In the genomic region with DNA sequence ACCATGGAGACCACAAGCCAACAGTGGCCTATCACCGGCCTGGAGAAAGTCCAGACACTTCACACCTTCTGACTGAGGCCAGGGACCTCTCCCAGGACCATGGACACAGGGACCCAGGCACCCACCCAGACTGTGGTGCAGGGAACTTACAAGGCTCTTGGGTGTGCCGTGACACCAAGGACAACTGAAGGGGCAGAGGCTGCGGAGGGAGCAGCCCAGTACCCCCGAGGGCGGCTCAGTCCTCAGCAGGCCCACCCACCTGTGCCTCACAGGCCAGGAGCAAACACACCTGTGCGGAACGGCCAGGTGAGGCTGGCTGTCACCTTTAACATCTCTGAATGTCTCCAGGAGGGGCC, we compare ENCODE assay signal across 24 cellular contexts.
"Had no signal": no experiment of that assay in that cellular context is flagged by ENCODE, and none has a peak within 500 bp of the region (broad histone marks: within the 10 kb centered on the region; RNA-seq: fewer than 3 reads in every experiment).

No MANE protein-coding gene starts in this region.

- H3K9me3 Mint-ChIP-seq: activated CD4-positive, alpha-beta memory T cell treated with anti-CD3 and anti-CD28 coated beads for 36 hours; activated naive CD4-positive, alpha-beta T cell treated with anti-CD3 and anti-CD28 coated beads, Interleukin-2, amount 50 U/mL, for 72 hours; activated T-helper 17 cell treated with anti-CD3 and anti-CD28 coated beads, Interleukin-2, amount 50 U/mL, for 72 hours; naive thymus-derived CD8-positive, alpha-beta T cell; stimulated activated effector memory CD8-positive, alpha-beta T cell treated with anti-CD3 and anti-CD28 coated beads, Interleukin-12 subunit alpha, Interleukin-12 subunit beta, amount 100 ng/mL, for 72 hours had no signal

- H3K36me3 Mint-ChIP-seq: activated naive CD4-positive, alpha-beta T cell treated with anti-CD3 and anti-CD28 coated beads, Interleukin-2, amount 50 U/mL, for 72 hours had no signal

- H3K4me1 ChIP-seq: adrenal gland, body of pancreas, colonic mucosa, right lobe of liver, thyroid gland, upper lobe of left lung had no signal

- H3K36me3 ChIP-seq: adrenal gland, colonic mucosa, right lobe of liver, thyroid gland had no signal

- ATAC-seq: body of pancreas; left cardiac atrium; naive thymus-derived CD8-positive, alpha-beta T cell; right lobe of liver had no signal

- H3K4me3 Mint-ChIP-seq: activated CD4-positive, alpha-beta memory T cell treated with anti-CD3 and anti-CD28 coated beads for 36 hours; activated T-helper 17 cell treated with anti-CD3 and anti-CD28 coated beads, Interleukin-2, amount 50 U/mL, for 72 hours; stimulated activated effector memory CD8-positive, alpha-beta T cell treated with anti-CD3 and anti-CD28 coated beads, Interleukin-12 subunit alpha, Interleukin-12 subunit beta, amount 100 ng/mL, for 72 hours had no signal

- H3K27ac Mint-ChIP-seq: activated CD4-positive, alpha-beta memory T cell treated with anti-CD3 and anti-CD28 coated beads for 36 hours; activated T-helper 17 cell treated with anti-CD3 and anti-CD28 coated beads, Interleukin-2, amount 50 U/mL, for 72 hours; stimulated activated effector memory CD8-positive, alpha-beta T cell treated with anti-CD3 and anti-CD28 coated beads, Interleukin-12 subunit alpha, Interleukin-12 subunit beta, amount 100 ng/mL, for 72 hours had no signal

- DNase-seq: activated CD4-positive, alpha-beta memory T cell treated with anti-CD3 and anti-CD28 coated beads for 36 hours; activated CD4-positive, alpha-beta T cell treated with anti-CD3 and anti-CD28 coated beads for 48 hours; activated CD8-positive, alpha-beta memory T cell treated with anti-CD3 and anti-CD28 coated beads, Interleukin-2, amount 50 U/mL, for 4 hours; activated gamma-delta T cell treated with Interleukin-2 at 50 U/mL for 16 hours; activated T-cell treated with anti-CD3 and anti-CD28 coated beads, Interleukin-2, amount 50 U/mL, for 1 hour; adrenal gland; body of pancreas; cerebellar nuclear complex; colonic mucosa; effector CD8-positive, alpha-beta T cell; islet precursor cell; midbrain; naive thymus-derived CD8-positive, alpha-beta T cell; stimulated activated CD4-positive, alpha-beta T cell treated with anti-CD3 and anti-CD28 coated beads, Interleukin-4, amount 100 ng/mL, for 24 hours; stomach; thyroid gland; upper lobe of left lung had no signal

- H3K27me3 Mint-ChIP-seq: activated CD4-positive, alpha-beta memory T cell treated with anti-CD3 and anti-CD28 coated beads for 36 hours; activated T-helper 17 cell treated with anti-CD3 and anti-CD28 coated beads, Interleukin-2, amount 50 U/mL, for 72 hours; naive thymus-derived CD8-positive, alpha-beta T cell had no signal

- H3K4me1 Mint-ChIP-seq: activated T-helper 17 cell treated with anti-CD3 and anti-CD28 coated beads, Interleukin-2, amount 50 U/mL, for 72 hours had no signal

- H3K4me3 ChIP-seq: adrenal gland, body of pancreas, colonic mucosa, right lobe of liver, skin epidermis, stomach, thyroid gland, upper lobe of left lung had no signal

- H3K27ac ChIP-seq: adrenal gland, body of pancreas, colonic mucosa, right lobe of liver, skin epidermis, stomach, thyroid gland, upper lobe of left lung, VCaP had no signal

- H3K9me3 ChIP-seq: adrenal gland, body of pancreas, colonic mucosa, right lobe of liver, stomach, thyroid gland, upper lobe of left lung had no signal

- H3K27me3 ChIP-seq: adrenal gland, body of pancreas, colonic mucosa, right lobe of liver, stomach, thyroid gland, upper lobe of left lung had no signal
